Comparison of ENCODE assay signal across 8 cellular contexts in genomic region chrX:50812995-50813842, GRCh38. TPM values are rescaled to one million over a fixed set of nuclear protein-coding genes. Genes with fewer than 3 reads are reported as not detected.
DNase-seq lines count a peak whose midpoint lies in the region; ATAC-seq, FAIRE-seq and TF ChIP-seq lines count a peak whose summit lies in the region.

No MANE protein-coding gene starts in this region.

- no peaks in the 10 kb centered on the region for H3K36me3 ChIP-seq in pancreas

- peak overlapping the region in 2 of 4 donors; percentile 18 to 19 for H3K27ac ChIP-seq in pancreas

- H3K27me3 Mint-ChIP-seq in Calu3 (ENCODE audit: unreplicated experiment), result no peaks in the 10 kb centered on the region

- DNase-seq in Calu3 (peak; percentile 38), RCC 7860 (ENCODE audit: low spot score) (peak; percentile 6), globus pallidus (ENCODE audit: low spot score) (peak; percentile 23), pancreas (peak; percentile 23 to 72 (median 43)), NCI-H2196 treated with DMSO at 0.1 percent for 48 hours (lab: John Stamatoyannopoulos, UW; ENCODE audit: unreplicated experiment) (no peak), GM19240 (ENCODE audit: insufficient read length, low spot score) (no peak), UCSD-AML1 (lab: John Stamatoyannopoulos, UW; ENCODE audit: unreplicated experiment) (no peak), RKO (ENCODE audit: low spot score) (no peak)

- TF ChIP-seq CTCF in Calu3 (IDR thresholded peaks at IDR 0.05; ENCODE audit: unreplicated experiment), result no peak
- no peak for TF ChIP-seq CTCF in pancreas (IDR thresholded peaks at IDR 0.05)

- intact Hi-C loops in Calu3 (cut with micrococcal nuclease; ENCODE audit: unreplicated experiment) (loop anchor here (2.0 kb wide), 1 partner anchor 90 kb away; no protein-coding TSS in a partner anchor), pancreas (cut with DNase I) (no loop called here)

- no peak overlapping the region for H3K27ac Mint-ChIP-seq in Calu3 (ENCODE audit: unreplicated experiment)

- H3K27me3 ChIP-seq in pancreas, result peaks cover 0 to 5% (median 2%) of the 10 kb centered on the region in 4 donors

- peak; percentile 67 to 84 (median 72) for ATAC-seq in pancreas

- H3K4me3 Mint-ChIP-seq in Calu3 (ENCODE audit: low read depth, unreplicated experiment), result peak overlapping the region; percentile 76

- no TSS peak for BruUV-seq in Calu3 (replicated peaks; lab: Mats Ljungman, UMichigan)

- 2 to 24% methylated on average over 48 to 59 of the region's 59 CpGs for WGBS in pancreas, 2 donors

- no peaks in the 10 kb centered on the region for H3K4me1 ChIP-seq in pancreas

- peaks cover 22% of the 10 kb centered on the region for H3K36me3 Mint-ChIP-seq in Calu3 (ENCODE audit: insufficient read depth, unreplicated experiment)

- CTCF ChIA-PET in Calu3 (lab: Charles Lee), result interaction anchor here (0.7 to 1.2 kb wide), 2 partner anchors 12 to 66 kb away, joined by 3 to 9 read pairs; no protein-coding TSS in a partner anchor

- H3K4me1 Mint-ChIP-seq in Calu3 (ENCODE audit: low read depth, unreplicated experiment), result peaks cover 25% of the 10 kb centered on the region

- peak overlapping the region; percentile 5 to 32 (median 26) for H3K4me3 ChIP-seq in pancreas

- no peak for FAIRE-seq in RCC 7860 (lab: Jason Lieb, UNC)
- FAIRE-seq in pancreas (lab: Jason Lieb, UNC), result no peak

- H3K9me3 ChIP-seq in pancreas, result no peaks in the 10 kb centered on the region

- H3K9me3 Mint-ChIP-seq in Calu3 (ENCODE audit: low read depth, unreplicated experiment), result no peaks in the 10 kb centered on the region

RNA-seq across cellular contexts. Expression of gene SHROOM4, which starts 0.8 kb away (rescaled TPM):
- total RNA-seq in Calu3 (2022) (2.7 and 3.2 TPM in 2 replicates), pancreas (1 to 10 TPM in 2 of 6 donors, under 1 TPM in 4; 0.46 to 1.7 (median 0.87) TPM)
- 1 to 10 TPM; 1.3 to 1.7 TPM for polyA plus RNA-seq in pancreas

Comparison
In these comparisons a context has a peak if more than half of its experiments do, and no peak if none do; other contexts are left out.
1. DNase-seq: peak in Calu3 (single experiment), RCC 7860 (single experiment), globus pallidus (single experiment) and pancreas (6 of 6); none in NCI-H2196 treated with DMSO at 0.1 percent for 48 hours (single experiment), GM19240 (single experiment), UCSD-AML1 (single experiment) and RKO (single experiment).